1 cellular context compared by ENCODE assay signal in genomic region chr19:16288544-16288943, GRCh38.
A peak's percentile ranks its signal among the peaks of the same experiment; 100 is the strongest.
TF ChIP-seq lines count a peak whose summit lies in the region.

No MANE protein-coding gene starts in this region.

TF ChIP-seq in HEK293, 187 proteins besides CTCF, POLR2A, EP300 and RAD21 (continued from another document):
- no peak for TF ChIP-seq PRDM10 (tag by site-specific recombination; IDR thresholded peaks at IDR 0.05)
- no peak for TF ChIP-seq ZNF501 (tag by site-specific recombination; IDR thresholded peaks at IDR 0.05)
- no peak for TF ChIP-seq SP7 (tag by site-specific recombination; IDR thresholded peaks at IDR 0.05)
- TF ChIP-seq ZNF677 (tag by site-specific recombination; IDR thresholded peaks at IDR 0.05) = no peak
- no peak for TF ChIP-seq PRDM2 (tag by site-specific recombination; IDR thresholded peaks at IDR 0.05; ENCODE audit: borderline replicate concordance)
- TF ChIP-seq ZNF391 (tag by site-specific recombination; IDR thresholded peaks at IDR 0.05; ENCODE audit: borderline replicate concordance, low read depth) = no peak
- TF ChIP-seq ZNF423 (tag by site-specific recombination; IDR thresholded peaks at IDR 0.05) = no peak
- no peak for TF ChIP-seq ZFP69B (tag by site-specific recombination; IDR thresholded peaks at IDR 0.05)
- peak; percentile 100 for TF ChIP-seq ZNF146 (tag by site-specific recombination; IDR thresholded peaks at IDR 0.05)
- no peak for TF ChIP-seq ZNF48 (tag by site-specific recombination; IDR thresholded peaks at IDR 0.05)
- TF ChIP-seq KLF7 (tag by site-specific recombination; IDR thresholded peaks at IDR 0.05; ENCODE audit: borderline replicate concordance) = no peak
- no peak for TF ChIP-seq ZBTB20 (tag by site-specific recombination; IDR thresholded peaks at IDR 0.05)
TF ChIP-seq in HEK293: peak in this region for 3.
